In the genomic region with DNA sequence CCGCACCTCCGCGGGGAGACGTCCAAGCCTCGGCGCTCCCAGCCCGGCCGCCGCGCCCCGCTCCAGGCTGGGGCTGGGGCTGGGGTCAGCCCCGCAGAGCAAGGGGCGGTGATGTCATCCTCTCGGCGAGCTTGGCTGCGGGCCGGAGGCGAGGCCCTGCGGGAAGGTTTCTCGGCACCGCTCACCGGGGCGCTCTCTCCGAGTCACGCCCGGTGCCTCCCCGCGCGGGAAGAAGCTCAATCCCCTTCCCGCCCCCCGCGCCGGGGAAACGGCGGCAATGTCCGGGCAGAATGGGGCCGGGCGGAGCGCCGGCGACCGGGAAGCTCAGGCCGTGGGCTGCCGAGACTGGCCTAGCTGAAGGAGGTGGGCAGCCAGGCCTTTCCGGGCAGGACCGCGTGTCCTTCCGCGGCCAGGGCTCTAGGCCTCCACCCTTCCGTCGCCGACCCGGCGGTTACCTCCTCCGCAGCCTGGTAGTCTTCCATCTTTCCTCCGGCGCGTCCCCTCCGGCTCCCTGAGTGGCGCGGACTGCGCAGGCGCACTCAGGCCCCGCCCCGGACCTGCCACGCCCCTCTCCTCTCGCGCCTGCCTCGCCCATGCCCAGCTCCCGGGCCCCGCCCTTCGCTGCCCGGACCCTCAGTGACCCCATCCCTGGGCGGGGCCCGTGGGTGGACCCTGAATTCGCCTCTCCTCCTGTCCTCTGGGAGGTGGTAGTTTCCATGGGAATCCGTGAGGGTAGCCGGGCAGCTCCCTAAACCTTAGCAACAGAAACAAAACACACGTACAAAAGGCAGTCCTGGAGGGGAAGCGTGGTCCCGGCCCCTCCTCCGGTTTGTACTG, we compare ENCODE assay signal across 1 cellular context.
TF ChIP-seq lines count a peak whose summit lies in the region.

TSS of gene DYNLT1 (minus strand) at position 517 of the 837 bp plus-strand sequence. CDS start at position 482, 35 bp downstream.

TF ChIP-seq in K562, 482 proteins besides CTCF, POLR2A, EP300 and RAD21 (continued from another document):
- TF ChIP-seq FOXK2 (conservative IDR thresholded peaks at IDR 0.05 in 1 of 2, IDR thresholded peaks at IDR 0.05 in 1 of 2; ENCODE audit: low read depth in 2 of 2) (0 out of 4 replicates have a peak, but pooled peaks of 1 of the 2 experiments have one; percentile 4), ATF6 (CRISPR knock-in tag; IDR thresholded peaks at IDR 0.05) (0 out of 2 replicates have a peak, but pooled peaks have one; percentile 92), SETDB1 (IDR thresholded peaks at IDR 0.05; ENCODE audit: low read length) (peak; percentile 60), TAF1 (IDR thresholded peaks at IDR 0.05; ENCODE audit: control insufficient read depth, extremely low read depth, insufficient read depth, low read length, severe bottlenecking) (peak; percentile 88), RB1 (IDR thresholded peaks at IDR 0.05; ENCODE audit: low read depth) (peak; percentile 84), MNT (conservative IDR thresholded peaks at IDR 0.05) (peak; percentile 85 to 92), ARNT (IDR thresholded peaks at IDR 0.05) (no peak), PYGO2 (tag; IDR thresholded peaks at IDR 0.05) (no peak), TRIM28 (IDR thresholded peaks at IDR 0.05) (0 out of 2 replicates have a peak, but pooled peaks have one; percentile 14), USF1 (CRISPR knock-in tag; IDR thresholded peaks at IDR 0.05) (0 out of 2 replicates have a peak, but pooled peaks have one; percentile 23), RUNX1 (IDR thresholded peaks at IDR 0.05; ENCODE audit: low read depth) (no peak), BACH1 (tag; IDR thresholded peaks at IDR 0.05) (no peak), PTTG1 (tag; IDR thresholded peaks at IDR 0.05; ENCODE audit: low read depth) (no peak)
TF ChIP-seq in K562: peak in this region for 170.
